ENCODE assay signal across 17 cellular contexts in genomic region chr18:75429975-75430374, GRCh38. TPM values are rescaled to one million over a fixed set of nuclear protein-coding genes. Genes with fewer than 3 reads are reported as not detected.
DNase-seq lines count a peak whose midpoint lies in the region; ATAC-seq and TF ChIP-seq lines count a peak whose summit lies in the region.
"Had no signal": no experiment of that assay in that cellular context is flagged by ENCODE, and none has a peak within 500 bp of the region (broad histone marks: within the 10 kb centered on the region; RNA-seq: fewer than 3 reads in every experiment).

No MANE protein-coding gene starts in this region.

- CTCF ChIA-PET in A673 (lab: Charles Lee) (no interaction called here), HEK293T (lab: Yijun Ruan, JAX) (no interaction called here)

- no peak overlapping the region for H3K4me2 ChIP-seq in osteoblast (ENCODE audit: insufficient read depth, low read length)
- H3K4me2 ChIP-seq: PC-9 had no signal

- H3K27me3 ChIP-seq in A673 (replicated peaks; ENCODE audit: insufficient read depth, low read depth, low read length, poor library complexity) (peaks cover 3% of the 10 kb centered on the region), osteoblast (ENCODE audit: insufficient read depth, low read length) (peaks cover 3% of the 10 kb centered on the region)
- H3K27me3 ChIP-seq: BE2C had no signal

- TF ChIP-seq CTCF in A673 (conservative IDR thresholded peaks at IDR 0.05; ENCODE audit: low read depth, low read length) (no peak), fibroblast of mammary gland (conservative IDR thresholded peaks at IDR 0.05; ENCODE audit: control insufficient read depth, insufficient read depth, low read depth, low read length) (no peak), osteoblast (IDR thresholded peaks at IDR 0.05; ENCODE audit: extremely low read depth, low read depth, low read length) (no peak)

- no TSS peak for BruUV-seq in A673 (replicated peaks; lab: Mats Ljungman, UMichigan)

- H3K79me2 ChIP-seq in osteoblast (ENCODE audit: insufficient read depth, low read length) = no peaks in the 10 kb centered on the region

- H2AFZ ChIP-seq in osteoblast (ENCODE audit: low read length) = no peak overlapping the region
- H2AFZ ChIP-seq: PC-9 had no signal

- no peak for ATAC-seq in GM18858 (IDR thresholded peaks at IDR 0.05; ENCODE audit: unreplicated experiment)
- no peak for ATAC-seq in GM21576 (IDR thresholded peaks at IDR 0.05; ENCODE audit: unreplicated experiment)

- H3K27ac ChIP-seq in A673 (ENCODE audit: low read depth, low read length, poor library complexity, severe bottlenecking) (no peak overlapping the region), osteoblast (ENCODE audit: low read depth, low read length) (no peak overlapping the region)
- H3K27ac ChIP-seq: PC-9, RWPE1 had no signal

- H4K20me1 ChIP-seq in osteoblast (ENCODE audit: insufficient read depth, low read length) = no peaks in the 10 kb centered on the region

- DNase-seq in A673 (ENCODE audit: low spot score) (peak; percentile 47), HEK293T (ENCODE audit: extremely low spot score) (peak; percentile 8), SW480 (ENCODE audit: low spot score) (peak; percentile 6), fibroblast of mammary gland (ENCODE audit: low read depth) (peak; percentile 57), osteoblast (ENCODE audit: insufficient read length, low spot score, missing footprints) (no peak), amniotic stem cell (lab: John Stamatoyannopoulos, UW) (no peak)
- DNase-seq: 8988T; BE2C; CD4-positive, CD25-positive, alpha-beta regulatory T cell; COR-L47; NCI-H1105 treated with DMSO at 0.1 percent for 48 hours; NCI-H1694 treated with DMSO at 0.1 percent for 48 hours; NCI-H510A treated with DMSO at 0.1 percent for 48 hours; PC-9 had no signal

- POLR2A ChIA-PET in A673 (lab: Charles Lee; ENCODE audit: low non-redundant PET) (no interaction called here), HEK293T (lab: Yijun Ruan, JAX) (no interaction called here)

- no peaks in the 10 kb centered on the region for H3K9me3 ChIP-seq in A673 (ENCODE audit: low read depth, low read length, poor library complexity, severe bottlenecking)
- no peaks in the 10 kb centered on the region for H3K9me3 ChIP-seq in osteoblast (ENCODE audit: low read depth, low read length)
- H3K9me3 ChIP-seq: BE2C had no signal

- H3K4me1 ChIP-seq in A673 (ENCODE audit: insufficient read depth, low read length, poor library complexity, severe bottlenecking) (no peaks in the 10 kb centered on the region), osteoblast (ENCODE audit: insufficient read depth, low read length) (no peaks in the 10 kb centered on the region)
- H3K4me1 ChIP-seq: BE2C had no signal

- H3K36me3 ChIP-seq in A673 (ENCODE audit: insufficient read depth, low read length, poor library complexity, severe bottlenecking) (no peaks in the 10 kb centered on the region), osteoblast (ENCODE audit: insufficient read depth, low read length) (no peaks in the 10 kb centered on the region)
- H3K36me3 ChIP-seq: BE2C had no signal

- H3K4me3 ChIP-seq in A673 (ENCODE audit: low read depth, low read length, poor library complexity, severe bottlenecking) = no peak overlapping the region
- H3K4me3 ChIP-seq in fibroblast of mammary gland (ENCODE audit: control insufficient read depth, low read depth, low read length) = no peak overlapping the region
- no peak overlapping the region for H3K4me3 ChIP-seq in osteoblast (ENCODE audit: insufficient read depth, low read length)
- H3K4me3 ChIP-seq: PC-9 had no signal

- intact Hi-C loops in A673 (cut with micrococcal nuclease; ENCODE audit: unreplicated experiment) = no loop called here

TF ChIP-seq in HEK293T, 16 proteins besides CTCF, POLR2A, EP300 and RAD21:
- TF ChIP-seq FOXM1 (IDR thresholded peaks at IDR 0.05; ENCODE audit: borderline replicate concordance) (no peak), FOXA1 (IDR thresholded peaks at IDR 0.05) (no peak), TARDBP (IDR thresholded peaks at IDR 0.05) (no peak), PKNOX1 (IDR thresholded peaks at IDR 0.05) (peak; percentile 58), ARNT (IDR thresholded peaks at IDR 0.05) (no peak), SP1 (IDR thresholded peaks at IDR 0.05) (no peak), BHLHE40 (IDR thresholded peaks at IDR 0.05; ENCODE audit: borderline replicate concordance) (no peak), FOXK2 (IDR thresholded peaks at IDR 0.05) (no peak), SUZ12 (IDR thresholded peaks at IDR 0.05) (no peak), L3MBTL2 (conservative IDR thresholded peaks at IDR 0.05) (peak; percentile 40; the same call in 1 of the 2 replicates), CTBP1 (IDR thresholded peaks at IDR 0.05; ENCODE audit: borderline replicate concordance) (no peak), ELF4 (IDR thresholded peaks at IDR 0.05) (no peak), NFRKB (IDR thresholded peaks at IDR 0.05) (no peak)

RNA-seq across cellular contexts. Expression of gene SMIM21, which starts 2.5 kb away (rescaled TPM):
- not detected in 2 replicates for total RNA-seq in A673 (2021)
- total RNA-seq in osteoblast = not detected in 2 replicates
- total RNA-seq: CD4-positive, CD25-positive, alpha-beta regulatory T cell; PC-9 had no signal

Comparison
In these comparisons a context has a peak if more than half of its experiments do, and no peak if none do; other contexts are left out.
1. DNase-seq: peak in A673 (single experiment), HEK293T (single experiment), SW480 (single experiment) and fibroblast of mammary gland (single experiment); none in osteoblast (single experiment) and amniotic stem cell (single experiment).